Comparison of ENCODE assay signal across 24 cellular contexts in genomic region chr6:11622156-11622555, GRCh38.
A peak's percentile ranks its signal among the peaks of the same experiment; 100 is the strongest.
DNase-seq lines count a peak whose midpoint lies in the region; ATAC-seq, FAIRE-seq and TF ChIP-seq lines count a peak whose summit lies in the region.
"Had no signal": no experiment of that assay in that cellular context is flagged by ENCODE, and none has a peak within 500 bp of the region (broad histone marks: within the 10 kb centered on the region; RNA-seq: fewer than 3 reads in every experiment).

No MANE protein-coding gene starts in this region.

- H3K9ac ChIP-seq in kidney (ENCODE audit: low read length in 2 of 2) (no peak overlapping the region), parathyroid adenoma (no peak overlapping the region)
- H3K9ac ChIP-seq: BLaER1 had no signal

- CTCF ChIA-PET in activated CD4-positive, alpha-beta memory T cell treated with anti-CD3 and anti-CD28 coated beads for 36 hours (lab: Charles Lee), result interaction anchor here (1.0 kb wide), 1 partner anchor 612 kb away, joined by 3 read pairs; no protein-coding TSS in a partner anchor

- H3K36me3 ChIP-seq in body of pancreas (replicated peaks in 1 of 2; ENCODE audit: insufficient read depth in 1 of 2, low read depth in 2 of 2) (no peaks in the 10 kb centered on the region), kidney (ENCODE audit: control insufficient read depth in 1 of 2, insufficient read depth in 2 of 2, low read length in 2 of 2) (no peaks in the 10 kb centered on the region), parathyroid adenoma (ENCODE audit: control insufficient read depth, insufficient read depth, low read length) (no peaks in the 10 kb centered on the region)
- H3K36me3 ChIP-seq: BLaER1, HAP-1 had no signal

- H3K27me3 Mint-ChIP-seq in activated CD4-positive, alpha-beta memory T cell treated with anti-CD3 and anti-CD28 coated beads for 36 hours, result no peaks in the 10 kb centered on the region

- no peak overlapping the region for H3K4me3 Mint-ChIP-seq in activated CD4-positive, alpha-beta memory T cell treated with anti-CD3 and anti-CD28 coated beads for 36 hours
- H3K4me3 Mint-ChIP-seq: CD4-positive, CD25-positive, alpha-beta regulatory T cell; HFFc6 had no signal

- no peak for TF ChIP-seq CTCF in body of pancreas (IDR thresholded peaks at IDR 0.05)
- no peak for TF ChIP-seq CTCF in kidney (IDR thresholded peaks at IDR 0.05; ENCODE audit: borderline replicate concordance, extremely low read depth, insufficient read depth)
- no peak for TF ChIP-seq CTCF in parathyroid adenoma (IDR thresholded peaks at IDR 0.05)

- peak overlapping the region; percentile 39 for H2AFZ ChIP-seq in parathyroid adenoma

- H3K4me1 Mint-ChIP-seq in activated CD4-positive, alpha-beta memory T cell treated with anti-CD3 and anti-CD28 coated beads for 36 hours (ENCODE audit: low read depth), result no peaks in the 10 kb centered on the region
- H3K4me1 Mint-ChIP-seq: CD4-positive, CD25-positive, alpha-beta regulatory T cell had no signal

- H3K27ac Mint-ChIP-seq in activated CD4-positive, alpha-beta memory T cell treated with anti-CD3 and anti-CD28 coated beads for 36 hours, result no peak overlapping the region
- H3K27ac Mint-ChIP-seq: CD4-positive, CD25-positive, alpha-beta regulatory T cell; HFFc6 had no signal

- no peaks in the 10 kb centered on the region for H3K4me1 ChIP-seq in body of pancreas
- peaks cover 16 to 31% of the 10 kb centered on the region in 2 donors for H3K4me1 ChIP-seq in kidney (ENCODE audit: control insufficient read depth in 1 of 2, insufficient read depth in 1 of 2, low read depth in 1 of 2, low read length in 2 of 2)
- H3K4me1 ChIP-seq in parathyroid adenoma, result peaks cover 15% of the 10 kb centered on the region
- H3K4me1 ChIP-seq: HAP-1 had no signal

- in situ Hi-C loops in Caki2 (cut with HindIII; ENCODE audit: low pct_unique_long_range_greater_than_20kb, low sequenced_read_pairs), result no loop called here

- H3K27ac ChIP-seq in body of pancreas, result no peak overlapping the region
- H3K27ac ChIP-seq in kidney (ENCODE audit: low read depth in 2 of 2, low read length in 2 of 2), result peak overlapping the region; percentile 17 to 73
- H3K27ac ChIP-seq in parathyroid adenoma, result no peak overlapping the region
- H3K27ac ChIP-seq: BLaER1 had no signal

- DNase-seq in Caki2 (ENCODE audit: low read depth) (peak; percentile 33), body of pancreas (no peak), kidney (no peak), amygdala (lab: John Stamatoyannopoulos, UW) (no peak), cerebellum (ENCODE audit: low spot score) (no peak)
- DNase-seq in central memory CD4-positive, alpha-beta T cell, result no peak
- no peak for DNase-seq in activated CD4-positive, alpha-beta memory T cell treated with anti-CD3 and anti-CD28 coated beads for 36 hours
- DNase-seq: CD4-positive, CD25-positive, alpha-beta regulatory T cell; DMS53; GOT3; HFFc6; NCI-H1048; NCI-H1417; NCI-H1694; NCI-H2029 treated with DMSO at 0.1 percent for 48 hours; NCI-H226; NCI-H510A; NCI-H69; RPMI8226; SHP77 had no signal

- ATAC-seq in body of pancreas, result peak; percentile 33

- no peaks in the 10 kb centered on the region for H3K9me3 Mint-ChIP-seq in activated CD4-positive, alpha-beta memory T cell treated with anti-CD3 and anti-CD28 coated beads for 36 hours
- H3K9me3 Mint-ChIP-seq: HFFc6 had no signal

- no peak for TF ChIP-seq POLR2A in body of pancreas (IDR thresholded peaks at IDR 0.05)

- intact Hi-C loops in body of pancreas (cut with DNase I), result no loop called here
- intact Hi-C loops in kidney (cut with DNase I), result no loop called here
- intact Hi-C loops in activated CD4-positive, alpha-beta memory T cell treated with anti-CD3 and anti-CD28 coated beads for 36 hours (cut with micrococcal nuclease), result no loop called here

- H3K9me3 ChIP-seq in body of pancreas (no peaks in the 10 kb centered on the region), kidney (ENCODE audit: control insufficient read depth in 1 of 2, low read length in 2 of 2) (no peaks in the 10 kb centered on the region), parathyroid adenoma (ENCODE audit: control insufficient read depth, low read length) (no peaks in the 10 kb centered on the region)
- H3K9me3 ChIP-seq: BLaER1, HAP-1 had no signal

- H3K4me2 ChIP-seq in parathyroid adenoma (ENCODE audit: low read length), result no peak overlapping the region

- POLR2A ChIA-PET in activated CD4-positive, alpha-beta memory T cell treated with anti-CD3 and anti-CD28 coated beads for 36 hours (lab: Charles Lee), result no interaction called here

- H3K27me3 ChIP-seq in body of pancreas, result no peaks in the 10 kb centered on the region
- H3K27me3 ChIP-seq in parathyroid adenoma (ENCODE audit: control insufficient read depth, insufficient read depth, low read length), result no peaks in the 10 kb centered on the region
- H3K27me3 ChIP-seq: BLaER1 had no signal

- H3K4me3 ChIP-seq in body of pancreas (no peak overlapping the region), kidney (ENCODE audit: low read length in 2 of 2) (peak overlapping the region in 1 of 2 donors; percentile 14), parathyroid adenoma (ENCODE audit: low read depth, low read length) (no peak overlapping the region)
- H3K4me3 ChIP-seq: BLaER1, HAP-1 had no signal

- no peak for FAIRE-seq in kidney (lab: Jason Lieb, UNC)
- FAIRE-seq: G401.6 had no signal

- WGBS in body of pancreas, 2 donors, result 68 to 83% methylated on average over 4 of the region's 4 CpGs

- no peaks in the 10 kb centered on the region for H3K79me2 ChIP-seq in parathyroid adenoma

- no peaks in the 10 kb centered on the region for H3K36me3 Mint-ChIP-seq in activated CD4-positive, alpha-beta memory T cell treated with anti-CD3 and anti-CD28 coated beads for 36 hours
- H3K36me3 Mint-ChIP-seq: CD4-positive, CD25-positive, alpha-beta regulatory T cell had no signal

Comparison
In these comparisons a context has a peak if more than half of its experiments do, and no peak if none do; other contexts are left out.
1. H3K27ac ChIP-seq: peak in kidney (2 of 2); none in body of pancreas (0 of 4) and parathyroid adenoma (single experiment).